Comparison of ENCODE assay signal across 35 cellular contexts in the genomic region with DNA sequence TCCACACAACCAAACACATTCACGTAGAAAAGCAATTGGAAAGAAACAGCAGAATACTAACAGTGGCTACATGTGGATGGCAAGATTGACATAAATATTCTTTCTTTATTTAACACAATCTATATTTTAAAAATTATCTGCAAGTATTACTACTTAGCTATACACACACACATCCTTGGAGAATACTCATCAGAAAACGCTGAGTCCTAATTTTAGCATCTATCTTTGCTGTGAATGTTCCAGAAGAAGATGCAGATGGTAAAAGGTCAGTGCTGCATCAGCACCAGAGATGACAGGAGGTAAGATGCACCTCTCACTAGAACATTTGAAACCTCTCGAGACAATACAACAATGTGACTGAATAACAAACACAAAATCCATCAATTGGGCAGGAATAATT.
"Had no signal": no experiment of that assay in that cellular context is flagged by ENCODE, and none has a peak within 500 bp of the region (broad histone marks: within the 10 kb centered on the region; RNA-seq: fewer than 3 reads in every experiment).

No MANE protein-coding gene starts in this region.

- H3K9me3 ChIP-seq: MG63 had no signal

- H3K4me3 ChIP-seq: MG63 had no signal

- H3K27me3 ChIP-seq: MG63 had no signal

- DNase-seq: MG63, MM.1S, MV-4-11, NCI-H1048, NCI-H1092, NCI-H1092 treated with DMSO at 0.1 percent for 48 hours, NCI-H1105, NCI-H1105 treated with DMSO at 0.1 percent for 48 hours, NCI-H1417, NCI-H1417 treated with DMSO at 0.1 percent for 48 hours, NCI-H1436, NCI-H1436 treated with DMSO at 0.1 percent for 48 hours, NCI-H146, NCI-H1694, NCI-H1694 treated with DMSO at 0.1 percent for 48 hours, NCI-H187, NCI-H187 treated with DMSO at 0.1 percent for 48 hours, NCI-H1930, NCI-H2029, NCI-H2029 treated with DMSO at 0.1 percent for 48 hours, NCI-H2081, NCI-H2081 treated with DMSO at 0.1 percent for 48 hours, NCI-H2107, NCI-H2171, NCI-H2171 treated with DMSO at 0.1 percent for 48 hours, NCI-H2227 treated with DMSO at 0.1 percent for 48 hours, NCI-H226, NCI-H345, NCI-H446, NCI-H446 treated with DMSO at 0.1 percent for 48 hours, NCI-H510A, NCI-H510A treated with DMSO at 0.1 percent for 48 hours, NCI-H524, NCI-H524 treated with DMSO at 0.1 percent for 48 hours, NCI-H526 had no signal

- H3K36me3 ChIP-seq: MG63 had no signal
